8 cellular contexts compared by ENCODE assay signal in the genomic region with DNA sequence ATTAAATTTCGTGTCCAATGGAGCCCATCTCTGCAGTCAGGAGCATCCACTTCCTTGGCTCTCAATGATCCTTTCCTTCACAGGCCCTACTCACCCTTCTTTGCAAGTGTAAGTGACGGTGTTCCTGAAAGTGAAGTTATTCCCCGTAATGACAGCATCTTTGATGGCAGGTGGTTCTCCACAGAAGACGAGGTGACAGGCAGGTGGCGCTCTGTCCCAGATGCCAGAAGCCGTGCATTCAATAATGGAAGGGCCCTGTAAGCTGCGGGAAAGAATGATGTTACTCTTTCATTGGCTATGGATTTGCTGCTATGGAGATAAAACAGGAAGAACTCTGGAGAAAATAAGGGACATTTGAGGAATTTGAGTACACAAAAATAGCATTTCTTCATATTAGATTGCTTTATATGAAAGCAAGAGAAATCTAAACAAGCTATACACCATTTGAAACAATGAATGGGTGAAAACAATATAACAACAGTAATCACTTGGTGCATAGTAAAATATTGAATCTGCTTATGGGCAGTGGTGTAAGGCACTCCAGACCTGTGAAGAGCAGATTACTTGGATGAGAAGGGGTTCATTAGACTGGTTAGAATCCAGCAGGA.
DNase-seq lines count a peak whose midpoint lies in the region; ATAC-seq and TF ChIP-seq lines count a peak whose summit lies in the region.

No MANE protein-coding gene starts in this region.

- peak; percentile 76 for ATAC-seq in GM18868 (IDR thresholded peaks at IDR 0.05; ENCODE audit: unreplicated experiment)

- DNase-seq in CD1c-positive myeloid dendritic cell (ENCODE audit: extremely low spot score), result peak; percentile 15
- peak; percentile 7 for DNase-seq in KBM-7
- DNase-seq in glomerular visceral epithelial cell (ENCODE audit: extremely low spot score), result peak; percentile 18
- DNase-seq in stimulated activated CD4-positive, alpha-beta T cell treated with anti-CD3 and anti-CD28 coated beads, Interleukin-2, amount 100 ng/mL, for 48 hours, result peak; percentile 10 to 14
- no peak for DNase-seq in NCI-H128 (lab: John Stamatoyannopoulos, UW; ENCODE audit: unreplicated experiment)
- no peak for DNase-seq in SKM-1 treated with dmso at 0.1 percent for 144 hours (lab: John Stamatoyannopoulos, UW; ENCODE audit: unreplicated experiment)

- no peak overlapping the region for H3K27ac ChIP-seq in VCaP

- in situ Hi-C loops in KBM-7 (cut with MboI; ENCODE audit: low pct_unique_long_range_greater_than_20kb, low sequenced_read_pairs), result no loop called here

- peak; percentile 78 for TF ChIP-seq CTCF in VCaP (conservative IDR thresholded peaks at IDR 0.05)

Comparison
In these comparisons a context has a peak if more than half of its experiments do, and no peak if none do; other contexts are left out.
1. DNase-seq: peak in CD1c-positive myeloid dendritic cell (single experiment), KBM-7 (single experiment), glomerular visceral epithelial cell (single experiment) and stimulated activated CD4-positive, alpha-beta T cell treated with anti-CD3 and anti-CD28 coated beads, Interleukin-2, amount 100 ng/mL, for 48 hours (2 of 2); none in NCI-H128 (single experiment) and SKM-1 treated with dmso at 0.1 percent for 144 hours (single experiment).